In the genomic region with DNA sequence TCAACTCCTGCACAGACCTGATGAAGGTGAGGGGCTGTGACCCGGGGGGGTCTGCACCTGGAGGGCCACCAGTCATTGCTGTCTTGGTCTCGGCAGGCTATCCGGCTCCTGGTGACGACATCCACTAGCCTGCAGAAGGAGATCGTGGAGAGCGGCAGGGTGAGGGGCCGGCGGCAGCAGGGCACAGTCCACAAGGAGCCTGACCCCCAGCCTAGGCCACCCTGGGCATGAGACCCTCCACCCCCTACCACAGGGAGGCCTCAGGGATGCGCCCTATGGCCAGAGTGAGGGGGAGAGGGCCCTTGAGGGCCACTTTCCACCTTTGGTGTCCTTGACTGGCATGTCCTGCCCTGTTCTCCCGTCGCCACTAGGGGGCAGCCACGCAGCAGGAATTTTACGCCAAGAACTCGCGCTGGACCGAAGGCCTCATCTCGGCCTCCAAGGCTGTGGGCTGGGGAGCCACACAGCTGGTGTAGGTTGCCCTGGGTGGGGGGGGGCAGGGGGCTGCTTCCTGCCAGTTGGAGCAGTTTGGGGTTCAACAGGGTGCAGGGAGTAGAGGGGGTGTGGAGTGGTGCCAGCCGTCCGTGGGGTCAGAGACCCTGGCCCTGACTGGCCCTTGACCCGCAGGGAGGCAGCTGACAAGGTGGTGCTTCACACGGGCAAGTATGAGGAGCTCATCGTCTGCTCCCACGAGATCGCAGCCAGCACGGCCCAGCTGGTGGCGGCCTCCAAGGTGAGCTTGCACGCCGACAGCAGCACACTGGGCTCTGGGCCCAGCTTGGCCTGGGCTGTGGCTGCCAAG, we compare ENCODE assay signal across 8 cellular contexts. TPM values are rescaled to one million over a fixed set of nuclear protein-coding genes. Genes with fewer than 3 reads are reported as not detected.
DNase-seq lines count a peak whose midpoint lies in the region; ATAC-seq and TF ChIP-seq lines count a peak whose summit lies in the region.

No MANE protein-coding gene starts in this region.

- H3K27ac ChIP-seq in RWPE2 (ENCODE audit: poor library complexity, severe bottlenecking) (peak overlapping the region; percentile 77), ovary (peak overlapping the region; percentile 29 to 34), thyroid gland (peak overlapping the region in 2 of 3 donors; percentile 91 to 95)

- WGBS in ovary, 3 donors: 25 to 42% (median 26%) methylated on average over 15 to 28 of the region's 28 CpGs
- 43 to 66% methylated on average over 6 to 21 of the region's 28 CpGs for WGBS in thyroid gland, 2 donors

- H3K27me3 ChIP-seq in RWPE2 (ENCODE audit: insufficient read depth, poor library complexity, severe bottlenecking) (no peaks in the 10 kb centered on the region), ovary (no peaks in the 10 kb centered on the region), thyroid gland (no peaks in the 10 kb centered on the region)

- intact Hi-C loops in ovary (cut with DNase I): loop anchor here (2.0 to 10.0 kb wide), 6 partner anchors 87 to 385 kb away; partner anchors contain the start of genes MPHOSPH9 (in 1 of the 4) and MTRFR (in 1 of the 4)
- intact Hi-C loops in thyroid gland (cut with DNase I): no loop called here

- TF ChIP-seq EP300 in ovary (IDR thresholded peaks at IDR 0.05): no peak

- TF ChIP-seq POLR2A in ovary (IDR thresholded peaks at IDR 0.05) (no peak), thyroid gland (IDR thresholded peaks at IDR 0.05) (no peak)

- in situ Hi-C loops in G401 (cut with HindIII; ENCODE audit: low sequenced_read_pairs): no loop called here

- H3K4me3 ChIP-seq in RWPE2 (ENCODE audit: severe bottlenecking) (no peak overlapping the region), ovary (no peak overlapping the region), thyroid gland (replicated peaks in 1 of 3) (no peak overlapping the region)

- H3K36me3 ChIP-seq in RWPE2 (ENCODE audit: low read depth) (peaks cover 27% of the 10 kb centered on the region), ovary (no peaks in the 10 kb centered on the region), thyroid gland (peaks cover 0 to 19% of the 10 kb centered on the region in 2 donors)

- peak; percentile 58 for ATAC-seq in RWPE2 (ENCODE audit: low read depth)
- no peak for ATAC-seq in GM21576 (IDR thresholded peaks at IDR 0.05; ENCODE audit: unreplicated experiment)

- peaks cover 11% of the 10 kb centered on the region for H3K4me1 ChIP-seq in RWPE2 (ENCODE audit: insufficient read depth, poor library complexity, severe bottlenecking)
- peaks cover 2% of the 10 kb centered on the region for H3K4me1 ChIP-seq in ovary (ENCODE audit: insufficient read depth)
- H3K4me1 ChIP-seq in thyroid gland: peaks cover 27 to 39% of the 10 kb centered on the region in 2 donors

- TF ChIP-seq CTCF in RWPE2 (IDR thresholded peaks at IDR 0.05; ENCODE audit: poor library complexity, severe bottlenecking): peak; percentile 93
- peak; percentile 78 to 96 (median 94) for TF ChIP-seq CTCF in ovary (IDR thresholded peaks at IDR 0.05)
- TF ChIP-seq CTCF in thyroid gland (IDR thresholded peaks at IDR 0.05): peak; percentile 77 to 95 (median 92)

- no peaks in the 10 kb centered on the region for H3K9me3 ChIP-seq in RWPE2 (ENCODE audit: severe bottlenecking)
- no peaks in the 10 kb centered on the region for H3K9me3 ChIP-seq in ovary
- no peaks in the 10 kb centered on the region for H3K9me3 ChIP-seq in thyroid gland

- peak; percentile 85 for DNase-seq in G401 (ENCODE audit: low spot score)
- DNase-seq in Kasumi-1 (lab: John Stamatoyannopoulos, UW): peak; percentile 54 to 57
- DNase-seq in RWPE2 (ENCODE audit: low spot score): peak; percentile 79
- peak; percentile 83 for DNase-seq in activated gamma-delta T cell treated with Interleukin-2 at 50 U/mL for 16 hours
- DNase-seq in foreskin melanocyte: peak; percentile 59
- DNase-seq in ovary: peak; percentile 85 to 94 (median 92)
- DNase-seq in thyroid gland: peak; percentile 82 to 89

RNA-seq across cellular contexts. Expression of gene HIP1R, which starts 25.0 kb away (rescaled TPM):
- 14.0 and 19.3 TPM in 2 replicates for total RNA-seq in G401 (2014; rRNA removed; shearing (Covaris generic))
- total RNA-seq in ovary (10 to 100 TPM in 5 of 7 donors, 1 to 10 TPM in 2; 9.0 to 20.2 (median 10.4) TPM), thyroid gland (10 to 100 TPM; 50.2 to 92.7 (median 56.2) TPM)
- polyA plus RNA-seq in ovary: 10 to 100 TPM in 1 of 2 donors, 1 to 10 TPM in 1; 1.4 to 11.5 TPM

RNA-seq across cellular contexts. Expression of gene VPS37B, which starts 35.7 kb away (rescaled TPM):
- total RNA-seq in G401 (2014; rRNA removed; shearing (Covaris generic)): 38.3 and 53.4 TPM in 2 replicates
- 10 to 100 TPM; 11.1 to 44.3 (median 13.2) TPM for total RNA-seq in ovary
- polyA plus RNA-seq in ovary: 10 to 100 TPM in 1 of 2 donors, 1 to 10 TPM in 1; 9.5 to 12.1 TPM
- 10 to 100 TPM; 35.6 to 66.1 (median 63.5) TPM for total RNA-seq in thyroid gland

Comparison
In these comparisons a context has a peak if more than half of its experiments do, and no peak if none do; other contexts are left out.
1. H3K27ac ChIP-seq: peak in every context shown above with its lines; median percentile 93 in thyroid gland; 77 in RWPE2; 32 in ovary.